ENCODE assay signal across 8 cellular contexts in the genomic region with DNA sequence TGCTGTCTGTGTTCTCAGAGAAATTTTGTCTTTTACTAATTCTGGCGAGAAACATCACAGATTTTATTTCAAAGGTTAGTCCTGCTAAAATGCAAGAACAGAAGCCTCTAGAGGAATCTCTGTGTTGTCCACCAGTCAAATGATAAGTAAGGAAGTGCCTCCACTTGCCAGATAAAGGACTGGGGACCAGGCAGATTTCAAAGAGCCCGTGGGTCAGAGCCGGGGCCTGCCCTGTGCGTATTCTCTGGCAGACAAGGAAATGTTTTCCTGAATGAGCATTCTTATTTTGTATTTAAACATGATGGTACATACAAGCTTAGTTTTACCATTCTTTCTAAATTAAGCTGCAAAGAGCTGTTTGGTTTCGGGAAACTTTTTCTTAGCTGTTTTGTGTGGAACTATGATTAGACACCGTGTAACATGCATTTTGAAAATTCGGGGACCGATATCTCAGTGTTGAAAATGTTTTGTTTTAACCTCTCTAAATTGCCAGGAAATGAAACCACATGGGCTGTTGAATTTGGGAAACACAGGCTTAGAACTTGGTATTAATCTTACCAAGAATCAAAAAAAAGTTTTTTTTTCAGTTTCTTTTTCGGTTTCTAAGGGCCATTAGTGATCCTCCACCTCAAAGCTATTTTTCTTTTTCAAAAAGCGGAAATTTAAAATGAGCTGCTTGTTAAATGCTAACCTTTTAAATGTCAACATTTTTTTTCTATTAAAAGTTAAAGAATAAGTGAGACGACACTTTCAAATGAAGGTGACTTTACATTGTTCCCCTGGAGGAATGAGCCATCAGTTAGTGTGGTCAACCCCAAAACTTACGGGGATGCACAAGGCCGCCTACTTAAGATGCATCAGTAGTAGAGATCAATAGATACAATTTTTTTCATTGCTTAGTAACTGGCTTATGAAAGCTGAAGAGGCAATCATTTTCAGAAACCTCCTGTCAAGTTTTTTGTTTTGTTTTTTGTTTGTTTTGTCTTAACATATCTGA.
DNase-seq lines count a peak whose midpoint lies in the region; ATAC-seq and TF ChIP-seq lines count a peak whose summit lies in the region.

No MANE protein-coding gene starts in this region.

- no peaks in the 10 kb centered on the region for H3K9me3 ChIP-seq in OCI-LY7 (ENCODE audit: low read length)

- no peak overlapping the region for H3K27ac ChIP-seq in OCI-LY7 (ENCODE audit: low read depth, low read length, poor library complexity, severe bottlenecking)

- intact Hi-C loops in OCI-LY7 (cut with micrococcal nuclease; ENCODE audit: unreplicated experiment), result no loop called here

- H4K20me1 ChIP-seq in OCI-LY7 (ENCODE audit: insufficient read depth, low read length), result no peaks in the 10 kb centered on the region

- no peaks in the 10 kb centered on the region for H3K9me2 ChIP-seq in OCI-LY7 (ENCODE audit: insufficient read depth, low read length)

- CTCF ChIA-PET in OCI-LY7 (lab: Charles Lee; ENCODE audit: unreplicated experiment), result no interaction called here

- H3K27ac Mint-ChIP-seq in immature natural killer cell, result peak overlapping the region; percentile 74 to 88 (median 78)

- BruUV-seq in OCI-LY7 (replicated peaks; lab: Mats Ljungman, UMichigan), result no TSS peak

- H3K4me1 ChIP-seq in OCI-LY7 (ENCODE audit: insufficient read depth, low read length, poor library complexity, severe bottlenecking), result peaks cover 12% of the 10 kb centered on the region

- no peak for TF ChIP-seq CTCF in OCI-LY7 (conservative IDR thresholded peaks at IDR 0.05; ENCODE audit: low read length)
- TF ChIP-seq CTCF in omental fat pad (IDR thresholded peaks at IDR 0.05), result no peak

- DNase-seq in OCI-LY7 (ENCODE audit: low spot score) (no peak), immature natural killer cell (peak in 1 of 3 donors; percentile 6), H7 (no peak), iPS-NIHi7 (ENCODE audit: extremely low spot score) (no peak), omental fat pad (ENCODE audit: low spot score) (no peak)

- H3K36me3 ChIP-seq in OCI-LY7 (ENCODE audit: insufficient read depth, low read length) (no peaks in the 10 kb centered on the region), H7 (replicated peaks; ENCODE audit: control insufficient read depth, insufficient read depth, low read length) (no peaks in the 10 kb centered on the region)

- no peaks in the 10 kb centered on the region for H3K9me3 Mint-ChIP-seq in immature natural killer cell

- peak overlapping the region; percentile 74 to 84 (median 77) for H3K4me3 Mint-ChIP-seq in immature natural killer cell

- H3K27me3 Mint-ChIP-seq in immature natural killer cell (ENCODE audit: low read depth in 3 of 3), result peaks cover 0 to 2% (median 2%) of the 10 kb centered on the region in 3 donors

- no peaks in the 10 kb centered on the region for H3K36me3 Mint-ChIP-seq in immature natural killer cell

- no peak overlapping the region for H3K4me3 ChIP-seq in OCI-LY7 (ENCODE audit: low read depth, low read length, poor library complexity, severe bottlenecking)
- H3K4me3 ChIP-seq in H7 (ENCODE audit: insufficient read depth, low read depth, low read length), result no peak overlapping the region

- POLR2A ChIA-PET in OCI-LY7 (lab: Charles Lee), result no interaction called here

- no peak overlapping the region for H2AFZ ChIP-seq in OCI-LY7 (ENCODE audit: low read length)

- H3K27me3 ChIP-seq in H7 (ENCODE audit: control insufficient read depth, insufficient read depth, low read length), result no peaks in the 10 kb centered on the region

- H3K4me2 ChIP-seq in OCI-LY7 (ENCODE audit: low read length), result 0 out of 2 replicates have a peak overlapping the region, but pooled peaks have one; percentile 16

- ATAC-seq in GM18502 (IDR thresholded peaks at IDR 0.05; ENCODE audit: poor library complexity, unreplicated experiment) (peak; percentile 46), GM21786 (IDR thresholded peaks at IDR 0.05; ENCODE audit: unreplicated experiment) (peak; percentile 53), omental fat pad (ENCODE audit: low FRiP score) (no peak), HG02623 (IDR thresholded peaks at IDR 0.05; ENCODE audit: unreplicated experiment) (no peak)

- H3K79me2 ChIP-seq in OCI-LY7 (ENCODE audit: insufficient read depth, low read depth, low read length), result no peaks in the 10 kb centered on the region

- peaks cover 9 to 17% of the 10 kb centered on the region in 2 donors for H3K4me1 Mint-ChIP-seq in immature natural killer cell

Comparison
In these comparisons a context has a peak if more than half of its experiments do, and no peak if none do; other contexts are left out.
1. ATAC-seq: peak in GM18502 (single experiment) and GM21786 (single experiment); none in omental fat pad (single experiment) and HG02623 (single experiment).